28 cellular contexts compared by ENCODE assay signal in the genomic region with DNA sequence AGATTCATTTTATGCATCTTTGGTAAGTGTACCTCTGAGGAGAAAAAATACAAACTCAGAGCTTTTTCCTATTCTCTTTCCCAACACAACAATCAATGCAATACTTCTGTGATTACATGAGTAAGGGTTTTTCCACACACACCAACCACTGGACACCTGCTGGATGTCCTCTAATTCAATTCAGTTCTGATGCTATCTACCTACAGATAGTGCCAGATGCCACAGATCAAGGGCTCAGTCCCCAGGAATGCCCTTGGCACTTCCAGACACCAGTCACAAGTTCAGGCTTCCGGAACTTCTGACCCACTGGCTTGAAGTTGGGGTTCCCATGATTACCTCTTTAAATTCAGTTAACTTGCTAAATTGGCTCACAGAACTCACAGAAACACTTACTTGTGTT.
DNase-seq lines count a peak whose midpoint lies in the region; ATAC-seq, FAIRE-seq and TF ChIP-seq lines count a peak whose summit lies in the region.
"Had no signal": no experiment of that assay in that cellular context is flagged by ENCODE, and none has a peak within 500 bp of the region (broad histone marks: within the 10 kb centered on the region; RNA-seq: fewer than 3 reads in every experiment).

No MANE protein-coding gene starts in this region.

- H4K8ac ChIP-seq in H9 (replicated peaks; ENCODE audit: insufficient read length, low read depth, low read length) (no peak overlapping the region), H1 (ENCODE audit: extremely low read depth, insufficient read depth, low read length) (no peak overlapping the region)

- H4K91ac ChIP-seq in H9 (ENCODE audit: insufficient read length, low read depth, low read length), result no peak overlapping the region
- peak overlapping the region; percentile 67 for H4K91ac ChIP-seq in H1 (replicated peaks; ENCODE audit: insufficient read length, low read length)

- peak overlapping the region; percentile 32 for H3K27ac ChIP-seq in H9 (ENCODE audit: insufficient read length, low read depth, low read length)
- H3K27ac ChIP-seq in HUES48 (ENCODE audit: low read depth, low read length), result peak overlapping the region; percentile 84
- H3K27ac ChIP-seq in H1 (ENCODE audit: low read depth, low read length), result no peak overlapping the region
- no peak overlapping the region for H3K27ac ChIP-seq in right lobe of liver
- H3K27ac ChIP-seq: BLaER1 had no signal

- no peaks in the 10 kb centered on the region for H4K20me1 ChIP-seq in H9 (ENCODE audit: control insufficient read depth, insufficient read depth, insufficient read length)
- no peaks in the 10 kb centered on the region for H4K20me1 ChIP-seq in H1 (replicated peaks in 1 of 2; ENCODE audit: control insufficient read depth in 1 of 2, insufficient read depth in 2 of 2, low read length in 2 of 2)
- H4K20me1 ChIP-seq: BLaER1 had no signal

- TF ChIP-seq RAD21 in H1 (IDR thresholded peaks at IDR 0.05 in 1 of 2, conservative IDR thresholded peaks at IDR 0.05 in 1 of 2; ENCODE audit: low read depth in 2 of 2, low read length in 2 of 2), result no peak

- no peaks in the 10 kb centered on the region; the same call in 1 of the 2 replicates for H3K4me1 ChIP-seq in H9 (ENCODE audit: insufficient read depth, low read length)
- peaks cover 25% of the 10 kb centered on the region for H3K4me1 ChIP-seq in HUES48 (ENCODE audit: control insufficient read depth, insufficient read depth, low read length)
- peaks cover 2 to 11% (median 7%) of the 10 kb centered on the region in 4 experiments; a peak in 4 of 7 replicates for H3K4me1 ChIP-seq in H1 (replicated peaks in 1 of 4; ENCODE audit: control insufficient read depth in 3 of 4, insufficient read depth in 4 of 4, low read length in 3 of 4)
- no peaks in the 10 kb centered on the region for H3K4me1 ChIP-seq in right lobe of liver
- H3K4me1 ChIP-seq: BE2C, BLaER1 had no signal

- H3K4ac ChIP-seq in H9 (ENCODE audit: low read depth, low read length), result no peak overlapping the region
- no peak overlapping the region for H3K4ac ChIP-seq in H1 (replicated peaks; ENCODE audit: insufficient read length, low read depth, low read length)

- peak overlapping the region in 1 of 3 experiments; percentile 29; a peak in 2 of 7 replicates for H3K27ac Mint-ChIP-seq in H9
- H3K27ac Mint-ChIP-seq in stimulated activated memory B cell treated with anti-CD40 and anti-IgM and Interleukin-4, amounts not matched to agents 10 μg/mL and 1 μg/mL and 100 μg/mL, for 72 hours, result no peak overlapping the region
- H3K27ac Mint-ChIP-seq: CD14-positive monocyte; CD4-positive, alpha-beta memory T cell; CD4-positive, CD25-positive, alpha-beta regulatory T cell; CD8-positive, alpha-beta memory T cell had no signal

- H3K23me2 ChIP-seq in H9 (ENCODE audit: insufficient read length, low read depth, low read length, poor library complexity, severe bottlenecking) (no peaks in the 10 kb centered on the region), H1 (ENCODE audit: low read depth, low read length) (no peaks in the 10 kb centered on the region)

- no CpG with 5 or more reads among the region's 1 CpG for WGBS in H9 (ENCODE audit: extremely low coverage, insufficient read length, low lambda C conversion rate)
- 100% methylated on average over 1 of the region's 1 CpG; no CpG with 5 or more reads in 1 of the 2 experiments for WGBS in H1 (ENCODE audit: extremely low coverage in 1 of 2, insufficient coverage in 1 of 2, insufficient read length in 1 of 2, insufficient replicate concordance in 2 of 2, low coverage in 1 of 2, low lambda C conversion rate in 2 of 2, missing lambda C conversion rate in 1 of 2), 2 experiments
- WGBS in right lobe of liver (ENCODE audit: insufficient coverage, low coverage, low lambda C conversion rate, missing lambda C conversion rate), result 54% methylated on average over 1 of the region's 1 CpG

- H3K14ac ChIP-seq in H9 (ENCODE audit: insufficient read depth, low read length) (no peak overlapping the region), H1 (ENCODE audit: insufficient read length) (no peak overlapping the region)

- H2AFZ ChIP-seq in H9 (ENCODE audit: low read length), result no peak overlapping the region
- no peak overlapping the region for H2AFZ ChIP-seq in H1 (ENCODE audit: low read length)

- no peaks in the 10 kb centered on the region; the same call in 1 of the 2 replicates for H3K27me3 Mint-ChIP-seq in H9 (ENCODE audit: low read depth)
- no peaks in the 10 kb centered on the region for H3K27me3 Mint-ChIP-seq in stimulated activated memory B cell treated with anti-CD40 and anti-IgM and Interleukin-4, amounts not matched to agents 10 μg/mL and 1 μg/mL and 100 μg/mL, for 72 hours
- H3K27me3 Mint-ChIP-seq: CD4-positive, alpha-beta memory T cell; CD8-positive, alpha-beta memory T cell had no signal

- H3K36me3 ChIP-seq in HUES48 (ENCODE audit: control insufficient read depth, insufficient read depth, low read length), result no peaks in the 10 kb centered on the region
- H3K36me3 ChIP-seq in H1 (ENCODE audit: control insufficient read depth in 2 of 4, insufficient read depth in 4 of 4, low read length in 3 of 4), result peaks cover 0 to 3% (median 0%) of the 10 kb centered on the region in 4 experiments; a peak in 1 of 8 replicates
- H3K36me3 ChIP-seq in right lobe of liver, result no peaks in the 10 kb centered on the region
- H3K36me3 ChIP-seq: BE2C, BLaER1 had no signal

- ATAC-seq in right lobe of liver, result no peak
- no peak for ATAC-seq in stimulated activated memory B cell treated with anti-CD40 and anti-IgM and Interleukin-4, amounts not matched to agents 10 μg/mL and 1 μg/mL and 100 μg/mL, for 72 hours
- ATAC-seq: GM12878 had no signal

- intact Hi-C loops in right lobe of liver (cut with DNase I), result no loop called here

- peaks cover 17 to 45% (median 24%) of the 10 kb centered on the region in 3 experiments for H3K36me3 Mint-ChIP-seq in H9 (ENCODE audit: insufficient read depth in 1 of 3, low read depth in 3 of 3)
- H3K36me3 Mint-ChIP-seq in stimulated activated memory B cell treated with anti-CD40 and anti-IgM and Interleukin-4, amounts not matched to agents 10 μg/mL and 1 μg/mL and 100 μg/mL, for 72 hours, result no peaks in the 10 kb centered on the region
- H3K36me3 Mint-ChIP-seq: CD14-positive monocyte; CD4-positive, alpha-beta memory T cell; CD4-positive, CD25-positive, alpha-beta regulatory T cell; CD8-positive, alpha-beta memory T cell had no signal

- FAIRE-seq in H1 (lab: Jason Lieb, UNC), result no peak
- FAIRE-seq: A204.1, GM12878, GM12892, GM18507 had no signal

- no peak overlapping the region for H3K23ac ChIP-seq in H9 (ENCODE audit: insufficient read length, low read depth, low read length)
- no peak overlapping the region for H3K23ac ChIP-seq in H1 (ENCODE audit: insufficient read length)

- H2BK12ac ChIP-seq in H9 (ENCODE audit: insufficient read length, low read depth, low read length) (no peak overlapping the region), H1 (ENCODE audit: low read depth, low read length) (0 out of 2 replicates have a peak overlapping the region, but pooled peaks have one; percentile 46)

- no peak overlapping the region for H2AK5ac ChIP-seq in H9 (ENCODE audit: insufficient read length, low read length)
- no peak overlapping the region for H2AK5ac ChIP-seq in H1 (ENCODE audit: low read depth, low read length)

- POLR2A ChIA-PET in H1 (lab: Charles Lee; ENCODE audit: partially characterized antibody), result no interaction called here

- H3K27me3 ChIP-seq in H9 (ENCODE audit: insufficient read depth, low read length) (no peaks in the 10 kb centered on the region), HUES48 (ENCODE audit: control insufficient read depth, insufficient read depth, low read length) (no peaks in the 10 kb centered on the region), H1 (replicated peaks in 1 of 4; ENCODE audit: control insufficient read depth in 3 of 4, extremely low read depth in 1 of 4, insufficient read depth in 3 of 4, low read length in 3 of 4) (no peaks in the 10 kb centered on the region), right lobe of liver (no peaks in the 10 kb centered on the region)
- H3K27me3 ChIP-seq: BE2C, BLaER1 had no signal

- H3K79me1 ChIP-seq in H9 (ENCODE audit: insufficient read depth, low read depth, low read length, poor library complexity, severe bottlenecking), result no peaks in the 10 kb centered on the region
- H3K79me1 ChIP-seq in H1 (ENCODE audit: low read depth, low read length), result no peaks in the 10 kb centered on the region

- no peak overlapping the region for H3T11ph ChIP-seq in H9 (ENCODE audit: low read length)

- TF ChIP-seq POLR2A in H1 (IDR thresholded peaks at IDR 0.05; ENCODE audit: control extremely low read depth in 1 of 2, low read depth in 2 of 2, low read length in 2 of 2) (no peak), right lobe of liver (IDR thresholded peaks at IDR 0.05) (no peak)

- H3K9me3 ChIP-seq in H9 (ENCODE audit: control insufficient read depth, low read depth, low read length) (no peaks in the 10 kb centered on the region), HUES48 (ENCODE audit: control insufficient read depth, insufficient read depth, low read length) (peaks cover 9% of the 10 kb centered on the region; the same call in 1 of the 2 replicates), H1 (ENCODE audit: insufficient read depth in 2 of 2, low read depth in 1 of 2, low read length in 1 of 2) (peaks cover 9 to 12% of the 10 kb centered on the region in 2 experiments), right lobe of liver (no peaks in the 10 kb centered on the region)
- H3K9me3 ChIP-seq: BE2C had no signal

- peaks cover 39 to 41% of the 10 kb centered on the region in 2 experiments for H3K4me1 Mint-ChIP-seq in H9
- no peaks in the 10 kb centered on the region for H3K4me1 Mint-ChIP-seq in stimulated activated memory B cell treated with anti-CD40 and anti-IgM and Interleukin-4, amounts not matched to agents 10 μg/mL and 1 μg/mL and 100 μg/mL, for 72 hours
- H3K4me1 Mint-ChIP-seq: CD14-positive monocyte; CD4-positive, CD25-positive, alpha-beta regulatory T cell had no signal

- no peak overlapping the region for H2BK20ac ChIP-seq in H9 (ENCODE audit: low read depth, low read length, poor library complexity, severe bottlenecking)
- H2BK20ac ChIP-seq in H1 (ENCODE audit: low read length), result 0 out of 2 replicates have a peak overlapping the region, but pooled peaks have one; percentile 77

- no peak overlapping the region for H4K5ac ChIP-seq in H9 (ENCODE audit: insufficient read length, low read depth, low read length)
- H4K5ac ChIP-seq in H1 (ENCODE audit: insufficient read length, low read depth, low read length), result no peak overlapping the region

- CTCF ChIA-PET in H1 (lab: Charles Lee; ENCODE audit: partially characterized antibody), result interaction anchor here (1.7 kb wide), 1 partner anchor 152 kb away, joined by 3 read pairs; no protein-coding TSS in a partner anchor

- H2BK5ac ChIP-seq in H9 (ENCODE audit: insufficient read length, low read length) (no peak overlapping the region), H1 (ENCODE audit: low read depth, low read length) (no peak overlapping the region)

- TF ChIP-seq EP300 in H1 (IDR thresholded peaks at IDR 0.05; ENCODE audit: borderline replicate concordance in 1 of 2, low read depth in 2 of 2, low read length in 2 of 2), result no peak

- H3K4me3 Mint-ChIP-seq in H9, result no peak overlapping the region
- H3K4me3 Mint-ChIP-seq in stimulated activated memory B cell treated with anti-CD40 and anti-IgM and Interleukin-4, amounts not matched to agents 10 μg/mL and 1 μg/mL and 100 μg/mL, for 72 hours, result no peak overlapping the region
- H3K4me3 Mint-ChIP-seq: CD14-positive monocyte; CD4-positive, alpha-beta memory T cell; CD4-positive, CD25-positive, alpha-beta regulatory T cell; CD8-positive, alpha-beta memory T cell had no signal

- H3K9me3 Mint-ChIP-seq in H9, result peaks cover 30 to 42% of the 10 kb centered on the region in 2 experiments
- H3K9me3 Mint-ChIP-seq in stimulated activated memory B cell treated with anti-CD40 and anti-IgM and Interleukin-4, amounts not matched to agents 10 μg/mL and 1 μg/mL and 100 μg/mL, for 72 hours, result peaks cover 8% of the 10 kb centered on the region

- H3K56ac ChIP-seq in H9 (ENCODE audit: insufficient read length, low read depth, low read length) (no peak overlapping the region), H1 (replicated peaks; ENCODE audit: insufficient read length, low read depth, low read length) (no peak overlapping the region)

- H3K4me3 ChIP-seq in HUES48 (ENCODE audit: low read depth, low read length) (no peak overlapping the region), H1 (ENCODE audit: extremely low read depth in 1 of 4, insufficient read depth in 2 of 4, low read depth in 3 of 4, low read length in 4 of 4) (no peak overlapping the region), right lobe of liver (no peak overlapping the region)
- H3K4me3 ChIP-seq: BLaER1, GM12878 had no signal

- TF ChIP-seq CTCF in H9 (conservative IDR thresholded peaks at IDR 0.05), result no peak
- no peak for TF ChIP-seq CTCF in H1 (IDR thresholded peaks at IDR 0.05; ENCODE audit: control extremely low read depth in 1 of 3, insufficient read depth in 1 of 3, low read depth in 1 of 3, low read length in 3 of 3)
- TF ChIP-seq CTCF in right lobe of liver (IDR thresholded peaks at IDR 0.05), result no peak

- H3K9ac ChIP-seq in H9 (ENCODE audit: extremely low read depth, insufficient read length, low read length) (no peak overlapping the region), HUES48 (ENCODE audit: low read depth, low read length) (no peak overlapping the region), H1 (replicated peaks in 1 of 4; ENCODE audit: extremely low read depth in 1 of 4, low read depth in 3 of 4, low read length in 3 of 4) (no peak overlapping the region)
- H3K9ac ChIP-seq: BLaER1 had no signal

- H2BK120ac ChIP-seq in H9 (ENCODE audit: low read depth, low read length, poor library complexity, severe bottlenecking), result no peak overlapping the region
- H2BK120ac ChIP-seq in H1 (replicated peaks; ENCODE audit: low read depth, low read length), result peak overlapping the region; percentile 61

- DNase-seq in H9 (no peak), SK-N-DZ (ENCODE audit: low spot score) (peak; percentile 60), H1 (ENCODE audit: low read depth in 1 of 2, low spot score in 2 of 2) (no peak), H4 (ENCODE audit: low spot score) (no peak), right lobe of liver (no peak)
- DNase-seq: 8988T; ACHN; BE2C; C1 segment of cervical spinal cord; CD4-positive, alpha-beta memory T cell; CD4-positive, CD25-positive, alpha-beta regulatory T cell; CD8-positive, alpha-beta memory T cell; COR-L47; DMS 273 treated with DMSO at 0.1 percent for 48 hours; DMS153; DMS53; DMS79; DND-41; EL; GDM1 had no signal

- H3K18ac ChIP-seq in H9 (ENCODE audit: insufficient read length, low read depth, low read length) (no peak overlapping the region), H1 (ENCODE audit: extremely low read depth, low read length) (no peak overlapping the region)

- H2BK15ac ChIP-seq in H9 (ENCODE audit: low read depth, low read length), result no peak overlapping the region
- H2BK15ac ChIP-seq in H1 (ENCODE audit: low read length), result no peak overlapping the region

- H3K79me2 ChIP-seq in H9 (ENCODE audit: insufficient read depth, low read length) (no peaks in the 10 kb centered on the region), H1 (ENCODE audit: control insufficient read depth in 1 of 2, insufficient read depth in 2 of 2, low read length in 2 of 2) (no peaks in the 10 kb centered on the region)

- H3K4me2 ChIP-seq in H9 (ENCODE audit: insufficient read depth, insufficient read length, low read length) (no peak overlapping the region), H1 (ENCODE audit: insufficient read depth in 1 of 2, low read depth in 2 of 2, low read length in 2 of 2) (no peak overlapping the region)
- H3K4me2 ChIP-seq: BLaER1 had no signal

Comparison
In these comparisons a context has a peak if more than half of its experiments do, and no peak if none do; other contexts are left out.
1. H3K27ac ChIP-seq: peak in H9 (single experiment) and HUES48 (single experiment); none in H1 (single experiment) and right lobe of liver (0 of 3).